24 cellular contexts compared by ENCODE assay signal in the genomic region with DNA sequence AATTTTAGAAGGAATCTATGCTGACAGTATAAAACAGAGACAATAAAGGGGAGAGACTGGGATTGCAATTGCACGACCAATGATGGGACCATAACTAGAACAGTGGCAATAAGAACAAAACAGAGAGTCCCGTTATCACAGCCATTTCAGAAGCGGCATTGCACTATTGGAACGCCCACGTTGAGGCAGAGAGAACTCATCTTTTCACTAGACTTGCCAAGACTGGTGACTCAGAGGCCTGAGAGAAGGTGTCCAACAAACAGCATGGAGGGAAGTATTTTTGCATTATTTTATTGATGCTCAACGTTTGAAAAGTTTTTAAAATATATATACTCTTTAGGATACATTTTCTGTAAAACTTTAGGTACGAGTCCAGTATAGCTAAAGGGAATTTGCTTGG.
DNase-seq lines count a peak whose midpoint lies in the region; ATAC-seq and TF ChIP-seq lines count a peak whose summit lies in the region.
"Had no signal": no experiment of that assay in that cellular context is flagged by ENCODE, and none has a peak within 500 bp of the region (broad histone marks: within the 10 kb centered on the region; RNA-seq: fewer than 3 reads in every experiment).

No MANE protein-coding gene starts in this region.

- H3K9me3 Mint-ChIP-seq in activated T-cell treated with anti-CD3 and anti-CD28 coated beads, Interleukin-2, amount 50 U/mL, for 24 hours, result peaks cover 2% of the 10 kb centered on the region
- H3K9me3 Mint-ChIP-seq: CD4-positive, alpha-beta T cell had no signal

- intact Hi-C loops in uterus (cut with DNase I; ENCODE audit: low total_unique reads), result no loop called here

- peak overlapping the region in 1 of 2 donors; percentile 43 for H3K27ac ChIP-seq in uterus
- H3K27ac ChIP-seq: cardiac muscle cell, lower lobe of right lung, neutrophil, psoas muscle had no signal

- H3K9me3 ChIP-seq in uterus, result no peaks in the 10 kb centered on the region
- H3K9me3 ChIP-seq: lower lobe of right lung, neutrophil, psoas muscle had no signal

- no peak for TF ChIP-seq CTCF in uterus (IDR thresholded peaks at IDR 0.05)

- no peak overlapping the region for H3K4me3 Mint-ChIP-seq in activated T-cell treated with anti-CD3 and anti-CD28 coated beads, Interleukin-2, amount 50 U/mL, for 24 hours
- H3K4me3 Mint-ChIP-seq: activated CD4-positive, alpha-beta T cell treated with anti-CD3 and anti-CD28 coated beads for 36 hours; activated naive CD4-positive, alpha-beta T cell treated with anti-CD3 and anti-CD28 coated beads, Interleukin-2, amount 10 ng/mL, durations not matched to agents 7 days and 5 days; activated T-cell treated with anti-CD3 and anti-CD28 coated beads, Interleukin-2, amount 50 U/mL, for 72 hours; CD4-positive, alpha-beta T cell; dendritic cell treated with granulocyte-macrophage colony-stimulating factor and Interleukin-4, amounts not matched to agents 40 ng/mL and 50 ng/mL, for 4 days; T-helper 1 cell treated with Interleukin-12 subunit alpha and Interleukin-12 subunit beta and Interleukin-4 antibody, amounts not matched to agents 30 μg/mL and 1 μg/mL, for 36 hours had no signal

- no peaks in the 10 kb centered on the region for H3K27me3 Mint-ChIP-seq in activated T-cell treated with anti-CD3 and anti-CD28 coated beads, Interleukin-2, amount 50 U/mL, for 24 hours
- H3K27me3 Mint-ChIP-seq: activated CD4-positive, alpha-beta T cell treated with anti-CD3 and anti-CD28 coated beads for 36 hours; activated naive CD4-positive, alpha-beta T cell treated with anti-CD3 and anti-CD28 coated beads, Interleukin-2, amount 10 ng/mL, durations not matched to agents 7 days and 5 days; CD4-positive, alpha-beta T cell; dendritic cell treated with granulocyte-macrophage colony-stimulating factor and Interleukin-4, amounts not matched to agents 40 ng/mL and 50 ng/mL, for 4 days had no signal

- H3K36me3 Mint-ChIP-seq in activated T-cell treated with anti-CD3 and anti-CD28 coated beads, Interleukin-2, amount 50 U/mL, for 24 hours (ENCODE audit: low read depth), result no peaks in the 10 kb centered on the region
- H3K36me3 Mint-ChIP-seq: activated naive CD4-positive, alpha-beta T cell treated with anti-CD3 and anti-CD28 coated beads, Interleukin-2, amount 10 ng/mL, durations not matched to agents 7 days and 5 days had no signal

- no peaks in the 10 kb centered on the region for H3K4me1 Mint-ChIP-seq in activated T-cell treated with anti-CD3 and anti-CD28 coated beads, Interleukin-2, amount 50 U/mL, for 24 hours (ENCODE audit: low read depth)
- H3K4me1 Mint-ChIP-seq: activated CD4-positive, alpha-beta T cell treated with anti-CD3 and anti-CD28 coated beads for 36 hours; activated naive CD4-positive, alpha-beta T cell treated with anti-CD3 and anti-CD28 coated beads, Interleukin-2, amount 10 ng/mL, durations not matched to agents 7 days and 5 days had no signal

- peaks cover 0 to 3% of the 10 kb centered on the region in 2 donors for H3K4me1 ChIP-seq in uterus
- H3K4me1 ChIP-seq: lower lobe of right lung, psoas muscle had no signal

- no peak overlapping the region for H3K4me3 ChIP-seq in uterus
- H3K4me3 ChIP-seq: cardiac muscle cell, lower lobe of right lung, psoas muscle had no signal

- H3K27ac Mint-ChIP-seq in activated T-cell treated with anti-CD3 and anti-CD28 coated beads, Interleukin-2, amount 50 U/mL, for 24 hours, result no peak overlapping the region
- H3K27ac Mint-ChIP-seq: activated CD4-positive, alpha-beta T cell treated with anti-CD3 and anti-CD28 coated beads for 36 hours; activated naive CD4-positive, alpha-beta T cell treated with anti-CD3 and anti-CD28 coated beads, Interleukin-2, amount 10 ng/mL, durations not matched to agents 7 days and 5 days; activated T-cell treated with anti-CD3 and anti-CD28 coated beads, Interleukin-2, amount 50 U/mL, for 72 hours; CD4-positive, alpha-beta T cell; dendritic cell treated with granulocyte-macrophage colony-stimulating factor and Interleukin-4, amounts not matched to agents 40 ng/mL and 50 ng/mL, for 4 days; T-helper 1 cell treated with Interleukin-12 subunit alpha and Interleukin-12 subunit beta and Interleukin-4 antibody, amounts not matched to agents 30 μg/mL and 1 μg/mL, for 36 hours had no signal

- no peaks in the 10 kb centered on the region for H3K27me3 ChIP-seq in uterus
- H3K27me3 ChIP-seq: cardiac muscle cell, neutrophil had no signal

- no peak for TF ChIP-seq POLR2A in uterus (IDR thresholded peaks at IDR 0.05)

- no peak for ATAC-seq in GM18502 (IDR thresholded peaks at IDR 0.05; ENCODE audit: poor library complexity, unreplicated experiment)
- ATAC-seq: activated CD4-positive, alpha-beta T cell treated with anti-CD3 and anti-CD28 coated beads for 36 hours; activated T-cell treated with anti-CD3 and anti-CD28 coated beads, Interleukin-2, amount 50 U/mL, for 72 hours; lower lobe of right lung; Panc1; psoas muscle had no signal

- DNase-seq in HCEC 1CT (peak; percentile 22), SK-N-DZ (ENCODE audit: low spot score) (peak; percentile 15), middle frontal gyrus (ENCODE audit: extremely low spot score, low spot score) (peak; percentile 41), uterus (peak; percentile 42 to 59), activated gamma-delta T cell (lab: John Stamatoyannopoulos, UW) (no peak)
- DNase-seq in activated T-cell treated with anti-CD3 and anti-CD28 coated beads, Interleukin-2, amount 50 U/mL, for 24 hours, result no peak
- DNase-seq: activated CD4-positive, alpha-beta T cell treated with anti-CD3 and anti-CD28 coated beads for 36 hours; activated naive CD4-positive, alpha-beta T cell treated with anti-CD3 and anti-CD28 coated beads, Interleukin-2, amount 10 ng/mL, durations not matched to agents 7 days and 5 days; activated T-cell treated with anti-CD3 and anti-CD28 coated beads, Interleukin-2, amount 50 U/mL, for 72 hours; CD4-positive, alpha-beta T cell; DMS 273 treated with DMSO at 0.1 percent for 48 hours; kidney; lower lobe of right lung; MV-4-11; NCI-H1694; NCI-H510A treated with DMSO at 0.1 percent for 48 hours; NK-92 treated with Interleukin-12 subunit alpha and Interleukin-12 subunit beta, amount 100 ng/mL, for 24 hours; psoas muscle had no signal

- no peaks in the 10 kb centered on the region for H3K36me3 ChIP-seq in uterus
- H3K36me3 ChIP-seq: cardiac muscle cell, lower lobe of right lung, neutrophil had no signal

Comparison
In these comparisons a context has a peak if more than half of its experiments do, and no peak if none do; other contexts are left out.
1. DNase-seq: peak in HCEC 1CT (single experiment), SK-N-DZ (single experiment), middle frontal gyrus (single experiment) and uterus (2 of 2); none in activated T-cell treated with anti-CD3 and anti-CD28 coated beads, Interleukin-2, amount 50 U/mL, for 24 hours (single experiment) and activated gamma-delta T cell (single experiment).